Comparison of ENCODE assay signal across 4 cellular contexts in the genomic region with DNA sequence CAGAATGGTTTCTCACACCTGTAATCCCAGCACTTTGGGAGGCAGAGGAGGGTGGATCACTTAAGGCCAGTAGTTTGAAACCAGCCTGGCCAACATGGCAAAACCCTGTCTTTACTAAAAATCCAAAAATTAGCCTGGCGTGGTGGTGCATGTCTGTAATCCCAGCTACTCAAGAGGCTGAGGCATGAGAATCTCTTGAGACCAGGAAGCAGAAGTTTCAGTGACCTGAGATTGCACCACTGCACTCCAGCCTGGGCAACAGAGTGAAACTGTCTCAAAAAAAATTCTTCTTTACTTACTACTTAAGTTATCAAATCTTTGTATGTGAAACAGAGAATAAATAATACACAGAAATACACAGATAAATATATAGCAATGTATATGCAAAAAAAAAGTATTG.
DNase-seq lines count a peak whose midpoint lies in the region; ATAC-seq and TF ChIP-seq lines count a peak whose summit lies in the region.
"Not testable (repeated sequence)": the region's sequence is repeated elsewhere in the genome, so short reads cannot be mapped to it uniquely, and the experiment has no call there.

No MANE protein-coding gene starts in this region.

- not testable (repeated sequence) for H4K20me1 ChIP-seq in KMS-11 (ENCODE audit: insufficient read depth); MM.1S (ENCODE audit: insufficient read depth, low read length)

- peaks cover 14% of the 10 kb centered on the region for H3F3A ChIP-seq in MM.1S (ENCODE audit: insufficient read depth, low read length)

- intact Hi-C loops in left lung (cut with DNase I); thyroid gland (cut with DNase I): not testable (repeated sequence)

- not testable (repeated sequence) for H3K27ac ChIP-seq in KMS-11; MM.1S (ENCODE audit: low read length); left lung; thyroid gland

- H3K79me2 ChIP-seq in KMS-11 (ENCODE audit: insufficient read depth, low read depth); MM.1S (ENCODE audit: low read length): not testable (repeated sequence)

- TF ChIP-seq CTCF in KMS-11 (conservative IDR thresholded peaks at IDR 0.05; ENCODE audit: low read depth, low read length); MM.1S (IDR thresholded peaks at IDR 0.05; ENCODE audit: low read length); left lung (IDR thresholded peaks at IDR 0.05); thyroid gland (IDR thresholded peaks at IDR 0.05): not testable (repeated sequence)

- H3K36me3 ChIP-seq in KMS-11 (ENCODE audit: insufficient read depth); MM.1S (replicated peaks; ENCODE audit: insufficient read depth, low read length); left lung; thyroid gland: not testable (repeated sequence)

- H3K4me3 ChIP-seq in KMS-11 (IDR thresholded peaks at IDR 0.05; ENCODE audit: insufficient read depth, low read depth, low read length); MM.1S (ENCODE audit: low read length); left lung; thyroid gland (replicated peaks in 1 of 3): not testable (repeated sequence)

- H2AFZ ChIP-seq in KMS-11 (ENCODE audit: low read depth); MM.1S (ENCODE audit: low read length): not testable (repeated sequence)

- not testable (repeated sequence) for TF ChIP-seq POLR2A in thyroid gland (IDR thresholded peaks at IDR 0.05)

- H3K4me2 ChIP-seq in KMS-11, result peak overlapping the region; percentile 31
- H3K4me2 ChIP-seq in MM.1S (ENCODE audit: low read depth, low read length), result not testable (repeated sequence)

- H3K27me3 ChIP-seq in KMS-11 (ENCODE audit: insufficient read depth, low read depth); MM.1S (replicated peaks; ENCODE audit: insufficient read depth, low read length); left lung; thyroid gland: not testable (repeated sequence)

- peak; percentile 57 for ATAC-seq in left lung

- 27 to 38% methylated on average over 1 of the region's 1 CpG for WGBS in thyroid gland, 2 donors

- peaks cover 70% of the 10 kb centered on the region for H3K4me1 ChIP-seq in KMS-11 (ENCODE audit: low read depth, poor library complexity, severe bottlenecking)
- H3K4me1 ChIP-seq in MM.1S (ENCODE audit: low read length), result peaks cover 30% of the 10 kb centered on the region
- not testable (repeated sequence) for H3K4me1 ChIP-seq in left lung, thyroid gland

- not testable (repeated sequence) for H3K9me2 ChIP-seq in MM.1S (replicated peaks; ENCODE audit: insufficient read depth, low read length)

- not testable (repeated sequence) for H3K9me3 ChIP-seq in MM.1S (replicated peaks; ENCODE audit: insufficient read depth, low read length); thyroid gland
- peaks cover 0 to 17% of the 10 kb centered on the region in 2 donors for H3K9me3 ChIP-seq in left lung

- H3K9ac ChIP-seq in KMS-11; MM.1S (ENCODE audit: low read length): not testable (repeated sequence)

- DNase-seq in MM.1S (peak; percentile 30), thyroid gland (peak; percentile 51 to 52)
- DNase-seq in left lung, result not testable (repeated sequence)
